ENCODE assay signal across 7 cellular contexts in the genomic region with DNA sequence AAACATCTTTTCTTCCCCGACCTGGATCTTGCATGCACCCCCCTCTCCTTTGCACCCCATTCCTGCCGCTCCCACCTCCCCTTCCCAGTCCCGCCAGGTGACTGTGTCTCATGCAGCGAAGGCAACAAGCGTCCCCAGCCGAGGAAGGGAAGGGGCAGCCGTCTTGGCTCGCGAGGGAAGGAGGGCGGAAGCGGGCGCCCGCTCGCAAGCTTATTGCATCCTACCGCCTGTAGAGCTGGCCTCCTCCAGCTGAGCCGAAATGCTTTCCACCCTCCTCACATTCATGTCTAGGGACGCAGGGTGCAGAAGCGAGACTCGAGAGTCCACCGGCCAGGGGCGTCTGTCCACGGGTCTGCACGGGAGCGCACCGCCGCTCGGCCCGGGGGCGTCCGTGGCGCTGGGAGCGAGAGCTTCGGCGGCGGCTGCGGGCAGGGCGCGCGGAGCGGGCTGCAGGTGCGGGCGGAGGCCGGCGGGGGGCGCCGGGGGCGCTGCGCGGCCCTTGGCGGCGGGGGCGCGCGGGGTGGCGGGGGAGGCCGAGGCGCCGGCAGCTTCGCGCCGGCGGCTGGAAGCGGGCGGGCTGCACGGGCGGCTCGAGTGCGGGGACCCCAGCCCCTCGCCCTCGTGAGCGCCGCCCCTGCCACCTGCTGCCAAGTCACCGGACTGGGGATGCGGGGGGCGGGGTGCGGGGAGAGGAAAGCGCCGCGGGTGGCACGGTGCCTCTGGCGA. TPM values are rescaled to one million over a fixed set of nuclear protein-coding genes. Genes with fewer than 3 reads are reported as not detected.
DNase-seq lines count a peak whose midpoint lies in the region; ATAC-seq and TF ChIP-seq lines count a peak whose summit lies in the region.

Gene KCNIP4 (minus strand): TSS at position 426 of the 726 bp plus-strand sequence.

- peak within 1 kb of the TSS; percentile 19 for H2AFZ ChIP-seq in H9 (ENCODE audit: low read length)

- no peak within 1 kb of the TSS for H4K5ac ChIP-seq in H9 (ENCODE audit: insufficient read length, low read depth, low read length)

- peaks cover 8 to 11% of the 10 kb centered on the region in 2 experiments for H3K4me1 Mint-ChIP-seq in H9
- H3K4me1 Mint-ChIP-seq in T-cell: no peaks in the 10 kb centered on the region

- no peaks in the 10 kb centered on the region; a peak in 1 of 7 replicates for H3K36me3 Mint-ChIP-seq in H9 (ENCODE audit: insufficient read depth in 1 of 3, low read depth in 3 of 3)
- H3K36me3 Mint-ChIP-seq in T-cell: no peaks in the 10 kb centered on the region

- peak within 1 kb of the TSS; percentile 70 for H3K4me3 ChIP-seq in rectal smooth muscle tissue (ENCODE audit: low read length)

- H3K18ac ChIP-seq in H9 (ENCODE audit: insufficient read length, low read depth, low read length): no peak within 1 kb of the TSS

- H4K91ac ChIP-seq in H9 (ENCODE audit: insufficient read length, low read depth, low read length): no peak within 1 kb of the TSS

- H3K23me2 ChIP-seq in H9 (ENCODE audit: insufficient read length, low read depth, low read length, poor library complexity, severe bottlenecking): peaks cover 9% of the 10 kb centered on the region

- H3K27me3 Mint-ChIP-seq in H9 (ENCODE audit: low read depth) (peaks cover 62% of the 10 kb centered on the region), T-cell (peaks cover 19 to 34% of the 10 kb centered on the region in 2 donors)

- ATAC-seq in T-cell (replicated peaks in 1 of 4) (peak in 3 of 4 experiments; percentile 48 to 57 (median 51)), foreskin keratinocyte (peak; percentile 80), HG03571 (IDR thresholded peaks at IDR 0.05; ENCODE audit: unreplicated experiment) (no peak), GM21619 (IDR thresholded peaks at IDR 0.05; ENCODE audit: unreplicated experiment) (no peak)

- H3T11ph ChIP-seq in H9 (ENCODE audit: low read length): no peak within 1 kb of the TSS

- CTCF ChIA-PET in T-cell (lab: Charles Lee): no interaction called here

- no peak; the same call in 2 of the 3 replicates for TF ChIP-seq CTCF in H9 (conservative IDR thresholded peaks at IDR 0.05)
- TF ChIP-seq CTCF in foreskin keratinocyte (conservative IDR thresholded peaks at IDR 0.05): no peak

- H3K79me1 ChIP-seq in H9 (ENCODE audit: insufficient read depth, low read depth, low read length, poor library complexity, severe bottlenecking): no peaks in the 10 kb centered on the region

- H3K27ac Mint-ChIP-seq in H9 (peak within 1 kb of the TSS in 1 of 3 experiments; percentile 25; a peak in 1 of 7 replicates), T-cell (no peak within 1 kb of the TSS)

- H3K27me3 ChIP-seq in H9 (ENCODE audit: insufficient read depth, low read length) (peaks cover 10% of the 10 kb centered on the region; the same call in 1 of the 2 replicates), foreskin keratinocyte (peaks cover 37% of the 10 kb centered on the region), rectal smooth muscle tissue (ENCODE audit: control insufficient read depth, insufficient read depth, low read length) (peaks cover 3% of the 10 kb centered on the region)

- no CpG with 5 or more reads among the region's 81 CpGs for WGBS in H9 (ENCODE audit: extremely low coverage, insufficient read length, low lambda C conversion rate)

- H3K36me3 ChIP-seq in rectal smooth muscle tissue (ENCODE audit: control insufficient read depth, insufficient read depth, low read length): no peaks in the 10 kb centered on the region

- peak within 1 kb of the TSS; percentile 76 for H3K4me2 ChIP-seq in H9 (ENCODE audit: insufficient read depth, insufficient read length, low read length)

- peaks cover 4% of the 10 kb centered on the region for H4K20me1 ChIP-seq in H9 (ENCODE audit: control insufficient read depth, insufficient read depth, insufficient read length)

- H3K27ac ChIP-seq in H9 (ENCODE audit: insufficient read length, low read depth, low read length) (no peak within 1 kb of the TSS), foreskin keratinocyte (no peak within 1 kb of the TSS), rectal smooth muscle tissue (ENCODE audit: low read depth, low read length) (no peak within 1 kb of the TSS)

- peak within 1 kb of the TSS; percentile 70 to 84 for H3K4me3 Mint-ChIP-seq in H9
- H3K4me3 Mint-ChIP-seq in T-cell: peak within 1 kb of the TSS in 1 of 3 donors; percentile 27

- H3K79me2 ChIP-seq in H9 (ENCODE audit: insufficient read depth, low read length): no peaks in the 10 kb centered on the region

- H3K9me3 ChIP-seq in H9 (ENCODE audit: control insufficient read depth, low read depth, low read length): no peaks in the 10 kb centered on the region

- H2BK20ac ChIP-seq in H9 (ENCODE audit: low read depth, low read length, poor library complexity, severe bottlenecking): no peak within 1 kb of the TSS

- no peak within 1 kb of the TSS for H3K56ac ChIP-seq in H9 (ENCODE audit: insufficient read length, low read depth, low read length)

- DNase-seq in H9 (peak; percentile 64), T-cell (peak in 1 of 34 experiments; percentile 1), foreskin keratinocyte (no peak), NCI-H1694 treated with DMSO at 0.1 percent for 48 hours (lab: John Stamatoyannopoulos, UW) (no peak)

- POLR2A ChIA-PET in T-cell (lab: Charles Lee): no interaction called here

- no peak within 1 kb of the TSS for H2BK15ac ChIP-seq in H9 (ENCODE audit: low read depth, low read length)

- H3K4ac ChIP-seq in H9 (ENCODE audit: low read depth, low read length): no peak within 1 kb of the TSS

- no peak within 1 kb of the TSS for H3K23ac ChIP-seq in H9 (ENCODE audit: insufficient read length, low read depth, low read length)

- H3K9ac ChIP-seq in H9 (ENCODE audit: extremely low read depth, insufficient read length, low read length): no peak within 1 kb of the TSS
- no peak within 1 kb of the TSS for H3K9ac ChIP-seq in rectal smooth muscle tissue (ENCODE audit: low read length)

- H3K14ac ChIP-seq in H9 (ENCODE audit: insufficient read depth, low read length): no peak within 1 kb of the TSS

- H2AK5ac ChIP-seq in H9 (ENCODE audit: insufficient read length, low read length): no peak within 1 kb of the TSS

- no peak within 1 kb of the TSS for H4K8ac ChIP-seq in H9 (replicated peaks; ENCODE audit: insufficient read length, low read depth, low read length)

- H3K9me3 Mint-ChIP-seq in H9 (no peaks in the 10 kb centered on the region), T-cell (peaks cover 8 to 13% (median 11%) of the 10 kb centered on the region in 3 donors)

- H3K4me1 ChIP-seq in H9 (ENCODE audit: insufficient read depth, low read length) (no peaks in the 10 kb centered on the region), foreskin keratinocyte (no peaks in the 10 kb centered on the region), rectal smooth muscle tissue (ENCODE audit: control insufficient read depth, insufficient read depth, low read length) (no peaks in the 10 kb centered on the region)

- no peak within 1 kb of the TSS for H2BK5ac ChIP-seq in H9 (ENCODE audit: insufficient read length, low read length)

- H2BK12ac ChIP-seq in H9 (ENCODE audit: insufficient read length, low read depth, low read length): no peak within 1 kb of the TSS

- H2BK120ac ChIP-seq in H9 (ENCODE audit: low read depth, low read length, poor library complexity, severe bottlenecking): no peak within 1 kb of the TSS

RNA-seq across cellular contexts. Expression of gene KCNIP4, which starts in this region (rescaled TPM):
- not detected in 2 replicates for total RNA-seq in H9 (2021)
- not detected for total RNA-seq in T-cell
- total RNA-seq in foreskin keratinocyte: not detected in 2 replicates
- not detected in 2 replicates for polyA plus RNA-seq in foreskin keratinocyte

Comparison
In these comparisons a context has a peak if more than half of its experiments do, and no peak if none do; other contexts are left out.
1. Peak in DNase-seq and H3K4me2 ChIP-seq in H9; RNA of the gene not detected or under 1 TPM.
2. Peak in ATAC-seq in T-cell; RNA of the gene not detected or under 1 TPM.
3. Peak in ATAC-seq in foreskin keratinocyte; RNA of the gene not detected or under 1 TPM.